ENCODE assay signal across 2 cellular contexts in the genomic region with DNA sequence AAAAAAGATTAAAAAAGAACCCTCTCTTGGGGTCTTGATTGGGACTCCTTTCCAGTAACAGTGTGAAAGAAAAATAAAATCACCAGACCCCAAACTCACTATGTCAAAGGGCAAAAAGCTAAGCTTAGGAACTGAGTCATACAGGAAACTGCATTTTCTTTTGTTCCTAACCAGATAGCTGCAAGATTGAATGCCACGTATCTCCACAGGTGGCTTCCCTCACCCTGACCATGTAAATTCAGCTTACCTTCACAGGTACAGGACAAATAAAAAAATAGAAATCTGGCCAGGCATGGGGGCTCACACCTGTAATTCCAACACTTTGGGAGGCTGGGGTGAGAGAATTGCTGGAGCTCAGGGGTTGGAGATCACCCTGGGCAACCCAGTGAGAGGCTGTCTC.
TF ChIP-seq lines count a peak whose summit lies in the region.

No MANE protein-coding gene starts in this region.

TF ChIP-seq in HCT116, 20 proteins besides CTCF, POLR2A, EP300 and RAD21:
- TF ChIP-seq SIN3A (IDR thresholded peaks at IDR 0.05; ENCODE audit: low read depth) (no peak), SRF (IDR thresholded peaks at IDR 0.05; ENCODE audit: low read depth) (no peak), JUND (IDR thresholded peaks at IDR 0.05) (peak; percentile 46; the same call in 1 of the 2 replicates), FOSL1 (IDR thresholded peaks at IDR 0.05; ENCODE audit: low read depth) (peak; percentile 73), SP1 (IDR thresholded peaks at IDR 0.05; ENCODE audit: low read depth) (peak; percentile 51)
- TF ChIP-seq, protein P1, sequence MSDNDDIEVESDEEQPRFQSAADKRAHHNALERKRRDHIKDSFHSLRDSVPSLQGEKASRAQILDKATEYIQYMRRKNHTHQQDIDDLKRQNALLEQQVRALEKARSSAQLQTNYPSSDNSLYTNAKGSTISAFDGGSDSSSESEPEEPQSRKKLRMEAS (IDR thresholded peaks at IDR 0.05), result peak; percentile 41; the same call in 1 of the 2 replicates

TF ChIP-seq in GM12891, 5 proteins besides CTCF, POLR2A, EP300 and RAD21:
- no peak for TF ChIP-seq SPI1 (IDR thresholded peaks at IDR 0.05; ENCODE audit: low read depth, low read length)
